ENCODE assay signal across 14 cellular contexts in the genomic region with DNA sequence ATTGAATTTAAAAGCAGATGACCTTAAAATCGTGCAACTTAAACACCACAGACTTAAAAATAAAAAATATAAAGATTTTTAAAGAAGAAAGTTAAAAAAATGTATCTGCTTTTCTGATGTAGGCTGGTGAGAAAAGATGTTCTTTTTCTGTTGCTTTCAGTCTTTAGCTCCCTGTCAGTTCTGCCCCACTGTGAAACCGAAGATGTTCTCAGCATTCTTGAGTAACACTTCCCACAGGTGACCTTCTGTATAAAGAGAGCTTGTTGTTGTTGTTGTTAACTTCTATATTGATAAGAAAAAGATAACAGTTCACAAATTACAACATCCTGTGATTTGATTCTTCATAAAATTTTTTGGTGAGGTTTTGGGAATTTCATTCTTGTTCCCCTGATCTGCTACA.
DNase-seq lines count a peak whose midpoint lies in the region; ATAC-seq, FAIRE-seq and TF ChIP-seq lines count a peak whose summit lies in the region.
"Had no signal": no experiment of that assay in that cellular context is flagged by ENCODE, and none has a peak within 500 bp of the region (broad histone marks: within the 10 kb centered on the region; RNA-seq: fewer than 3 reads in every experiment).

No MANE protein-coding gene starts in this region.

- peaks cover 41% of the 10 kb centered on the region; the same call in 1 of the 2 replicates for H3K79me2 ChIP-seq in OCI-LY7 (ENCODE audit: insufficient read depth, low read depth, low read length)
- H3K79me2 ChIP-seq: parathyroid adenoma had no signal

- FAIRE-seq in GM18507 (lab: Jason Lieb, UNC) = peak; percentile 91
- FAIRE-seq: D721Med had no signal

- H2AFZ ChIP-seq in OCI-LY7 (ENCODE audit: low read length) = peak overlapping the region; percentile 39; the same call in 1 of the 2 replicates
- H2AFZ ChIP-seq: parathyroid adenoma had no signal

- peaks cover 82% of the 10 kb centered on the region for H3K4me1 ChIP-seq in OCI-LY7 (ENCODE audit: insufficient read depth, low read length, poor library complexity, severe bottlenecking)
- peaks cover 10% of the 10 kb centered on the region for H3K4me1 ChIP-seq in upper lobe of right lung
- H3K4me1 ChIP-seq: breast epithelium had no signal

- no peak overlapping the region for H3K4me3 ChIP-seq in GM06990 (replicated peaks; ENCODE audit: low read depth, low read length)
- peak overlapping the region; percentile 54 for H3K4me3 ChIP-seq in OCI-LY7 (ENCODE audit: low read depth, low read length, poor library complexity, severe bottlenecking)
- no peak overlapping the region for H3K4me3 ChIP-seq in upper lobe of right lung
- H3K4me3 ChIP-seq: breast epithelium had no signal

- POLR2A ChIA-PET in OCI-LY7 (lab: Charles Lee) = interaction anchor here (0.5 to 2.2 kb wide), 13 partner anchors 9 to 233 kb away, joined by 3 to 22 read pairs (median 4); no protein-coding TSS in a partner anchor

- peak; percentile 52 for DNase-seq in GM06990 (ENCODE audit: extremely low read depth, insufficient read length)
- DNase-seq in GM18507 (ENCODE audit: extremely low spot score, insufficient read length, low read depth) = peak; percentile 30
- DNase-seq in OCI-LY7 (ENCODE audit: low spot score) = peak; percentile 51
- DNase-seq in iris pigment epithelial cell (ENCODE audit: low read depth) = peak; percentile 38
- no peak for DNase-seq in sciatic nerve (ENCODE audit: low spot score)
- DNase-seq in NCI-H1930 (lab: John Stamatoyannopoulos, UW) = no peak
- DNase-seq in upper lobe of right lung = no peak
- DNase-seq: mesenchymal stem cell; NCI-H1436; stimulated activated CD4-positive, alpha-beta T cell treated with anti-CD3 and anti-CD28 coated beads, Interleukin-2, amount 100 ng/mL, for 48 hours; SW 1271 had no signal

- no peaks in the 10 kb centered on the region for H3K9me3 ChIP-seq in OCI-LY7 (ENCODE audit: low read length)
- no peaks in the 10 kb centered on the region for H3K9me3 ChIP-seq in upper lobe of right lung
- H3K9me3 ChIP-seq: breast epithelium had no signal

- ATAC-seq in sciatic nerve = no peak
- ATAC-seq in upper lobe of right lung = no peak

- H3K27ac ChIP-seq in OCI-LY7 (ENCODE audit: low read depth, low read length, poor library complexity, severe bottlenecking) (peak overlapping the region; percentile 96), upper lobe of right lung (no peak overlapping the region)
- H3K27ac ChIP-seq: breast epithelium, parathyroid adenoma had no signal

- H3K9me2 ChIP-seq in OCI-LY7 (ENCODE audit: insufficient read depth, low read length) = no peaks in the 10 kb centered on the region

- BruUV-seq in OCI-LY7 (replicated peaks; lab: Mats Ljungman, UMichigan) = no TSS peak

- H3K4me2 ChIP-seq in OCI-LY7 (ENCODE audit: low read length) = peak overlapping the region; percentile 73

- no peaks in the 10 kb centered on the region for H3K27me3 ChIP-seq in GM06990 (replicated peaks; ENCODE audit: control insufficient read depth, insufficient read depth, low read length)
- H3K27me3 ChIP-seq in upper lobe of right lung = no peaks in the 10 kb centered on the region
- H3K27me3 ChIP-seq: breast epithelium had no signal

- TF ChIP-seq CTCF in GM06990 (IDR thresholded peaks at IDR 0.05; ENCODE audit: insufficient read depth, low read length, poor library complexity, severe bottlenecking) (no peak), OCI-LY7 (conservative IDR thresholded peaks at IDR 0.05; ENCODE audit: low read length) (no peak), upper lobe of right lung (IDR thresholded peaks at IDR 0.05) (no peak)

- CTCF ChIA-PET in OCI-LY7 (lab: Charles Lee; ENCODE audit: unreplicated experiment) = no interaction called here

- no peaks in the 10 kb centered on the region for H4K20me1 ChIP-seq in OCI-LY7 (ENCODE audit: insufficient read depth, low read length)

- H3K36me3 ChIP-seq in GM06990 (ENCODE audit: control insufficient read depth, insufficient read depth, low read length) (no peaks in the 10 kb centered on the region; the same call in 1 of the 2 replicates), OCI-LY7 (ENCODE audit: insufficient read depth, low read length) (no peaks in the 10 kb centered on the region), upper lobe of right lung (no peaks in the 10 kb centered on the region)
- H3K36me3 ChIP-seq: breast epithelium had no signal

- intact Hi-C loops in OCI-LY7 (cut with micrococcal nuclease; ENCODE audit: unreplicated experiment) (loop anchor here (2.0 kb wide), 1 partner anchor 234 kb away; a partner anchor contains a TSS), sciatic nerve (cut with DNase I) (no loop called here), upper lobe of right lung (cut with DNase I) (no loop called here)

Comparison
In these comparisons a context has a peak if more than half of its experiments do, and no peak if none do; other contexts are left out.
1. DNase-seq: peak in GM06990 (single experiment), GM18507 (single experiment), OCI-LY7 (single experiment) and iris pigment epithelial cell (single experiment); none in sciatic nerve (single experiment), NCI-H1930 (0 of 2) and upper lobe of right lung (single experiment).